9 cellular contexts compared by ENCODE assay signal in genomic region chr10:64115913-64116643, GRCh38.
DNase-seq lines count a peak whose midpoint lies in the region; ATAC-seq and TF ChIP-seq lines count a peak whose summit lies in the region.
"Had no signal": no experiment of that assay in that cellular context is flagged by ENCODE, and none has a peak within 500 bp of the region (broad histone marks: within the 10 kb centered on the region; RNA-seq: fewer than 3 reads in every experiment).

No MANE protein-coding gene starts in this region.

- 58 to 61% methylated on average over 4 of the region's 4 CpGs for WGBS in tibial nerve, 2 donors

- H3K4me1 ChIP-seq in fibroblast of lung (ENCODE audit: control insufficient read depth, extremely low read depth, insufficient read depth, low read length), result no peaks in the 10 kb centered on the region
- H3K4me1 ChIP-seq in tibial nerve, result no peaks in the 10 kb centered on the region
- H3K4me1 ChIP-seq: ascending aorta had no signal

- peak; percentile 11 for DNase-seq in activated CD4-positive, alpha-beta T cell treated with anti-CD3 and anti-CD28 coated beads for 36 hours
- DNase-seq in activated CD4-positive, alpha-beta T cell treated with anti-CD3 and anti-CD28 coated beads, Interleukin-2, amount 50 U/mL, for 1 hour, result no peak
- DNase-seq in NCI-H748 (lab: John Stamatoyannopoulos, UW; ENCODE audit: unreplicated experiment), result peak; percentile 51
- DNase-seq in fibroblast of lung (ENCODE audit: low read depth in 2 of 2), result peak in 1 of 2 donors; percentile 15
- no peak for DNase-seq in stimulated activated naive B cell treated with anti-CD40 and anti-IgM and Interleukin-4, amounts not matched to agents 10 μg/mL and 1 μg/mL and 100 μg/mL, for 72 hours
- no peak for DNase-seq in NCI-H1436 (lab: John Stamatoyannopoulos, UW)
- no peak for DNase-seq in tibial nerve (ENCODE audit: low spot score in 2 of 2)

- peaks cover 3% of the 10 kb centered on the region for H3K27me3 Mint-ChIP-seq in activated CD4-positive, alpha-beta T cell treated with anti-CD3 and anti-CD28 coated beads for 36 hours
- H3K27me3 Mint-ChIP-seq in stimulated activated naive B cell treated with anti-CD40 and anti-IgM and Interleukin-4, amounts not matched to agents 10 μg/mL and 1 μg/mL and 100 μg/mL, for 72 hours, result peaks cover 4 to 5% of the 10 kb centered on the region in 2 donors

- no peaks in the 10 kb centered on the region for H4K20me1 ChIP-seq in fibroblast of lung (ENCODE audit: control insufficient read depth, extremely low read depth, insufficient read depth, low read length)

- no peak overlapping the region for H3K27ac ChIP-seq in fibroblast of lung (ENCODE audit: insufficient read depth, low read length)
- no peak overlapping the region for H3K27ac ChIP-seq in tibial nerve
- H3K27ac ChIP-seq: ascending aorta had no signal

- TF ChIP-seq EP300 in tibial nerve (IDR thresholded peaks at IDR 0.05), result no peak

- CTCF ChIA-PET in activated CD4-positive, alpha-beta T cell treated with anti-CD3 and anti-CD28 coated beads for 36 hours (lab: Charles Lee), result interaction anchor here (0.5 to 1.4 kb wide), 2 partner anchors 12 to 31 kb away, joined by 3 read pairs; no protein-coding TSS in a partner anchor

- TF ChIP-seq CTCF in fibroblast of lung (conservative IDR thresholded peaks at IDR 0.05 in 1 of 2, IDR thresholded peaks at IDR 0.05 in 1 of 2; ENCODE audit: low read depth in 1 of 2, low read length in 2 of 2) (peak; percentile 18 to 54), tibial nerve (IDR thresholded peaks at IDR 0.05) (peak in 2 of 5 experiments; percentile 17 to 31)

- H3K27me3 ChIP-seq in fibroblast of lung (ENCODE audit: control insufficient read depth, insufficient read depth, low read length), result no peaks in the 10 kb centered on the region
- H3K27me3 ChIP-seq in tibial nerve, result no peaks in the 10 kb centered on the region
- H3K27me3 ChIP-seq: ascending aorta had no signal

- no peaks in the 10 kb centered on the region for H3K9me3 Mint-ChIP-seq in activated CD4-positive, alpha-beta T cell treated with anti-CD3 and anti-CD28 coated beads for 36 hours (ENCODE audit: low read depth)
- H3K9me3 Mint-ChIP-seq in stimulated activated naive B cell treated with anti-CD40 and anti-IgM and Interleukin-4, amounts not matched to agents 10 μg/mL and 1 μg/mL and 100 μg/mL, for 72 hours, result no peaks in the 10 kb centered on the region

- TF ChIP-seq POLR2A in tibial nerve (IDR thresholded peaks at IDR 0.05), result no peak

- H3K9ac ChIP-seq in fibroblast of lung (ENCODE audit: insufficient read depth, low read length), result no peak overlapping the region

- H3K36me3 Mint-ChIP-seq in activated CD4-positive, alpha-beta T cell treated with anti-CD3 and anti-CD28 coated beads for 36 hours (ENCODE audit: low read depth), result no peaks in the 10 kb centered on the region
- H3K36me3 Mint-ChIP-seq in stimulated activated naive B cell treated with anti-CD40 and anti-IgM and Interleukin-4, amounts not matched to agents 10 μg/mL and 1 μg/mL and 100 μg/mL, for 72 hours, result no peaks in the 10 kb centered on the region

- H3K4me3 ChIP-seq in fibroblast of lung (replicated peaks in 1 of 4; ENCODE audit: control extremely low read depth in 1 of 4, insufficient read depth in 1 of 4, low read depth in 3 of 4, low read length in 4 of 4) (no peak overlapping the region), tibial nerve (no peak overlapping the region)
- H3K4me3 ChIP-seq: ascending aorta had no signal

- no peak overlapping the region for H3K4me3 Mint-ChIP-seq in activated CD4-positive, alpha-beta T cell treated with anti-CD3 and anti-CD28 coated beads for 36 hours
- H3K4me3 Mint-ChIP-seq in stimulated activated naive B cell treated with anti-CD40 and anti-IgM and Interleukin-4, amounts not matched to agents 10 μg/mL and 1 μg/mL and 100 μg/mL, for 72 hours, result no peak overlapping the region

- no peaks in the 10 kb centered on the region for H3K9me3 ChIP-seq in fibroblast of lung (ENCODE audit: control insufficient read depth, insufficient read depth, low read depth, low read length)
- H3K9me3 ChIP-seq in tibial nerve, result no peaks in the 10 kb centered on the region
- H3K9me3 ChIP-seq: ascending aorta had no signal

- intact Hi-C loops in activated CD4-positive, alpha-beta T cell treated with anti-CD3 and anti-CD28 coated beads for 36 hours (cut with DNase I, micrococcal nuclease), result loop anchor here in 1 of 2 experiments (1.0 kb wide), 1 partner anchor 75 kb away; no protein-coding TSS in a partner anchor

- no peak overlapping the region for H3K27ac Mint-ChIP-seq in activated CD4-positive, alpha-beta T cell treated with anti-CD3 and anti-CD28 coated beads for 36 hours
- no peak overlapping the region for H3K27ac Mint-ChIP-seq in stimulated activated naive B cell treated with anti-CD40 and anti-IgM and Interleukin-4, amounts not matched to agents 10 μg/mL and 1 μg/mL and 100 μg/mL, for 72 hours

- H3K79me2 ChIP-seq in fibroblast of lung (ENCODE audit: control insufficient read depth, insufficient read depth, low read length), result no peaks in the 10 kb centered on the region

- H3K4me2 ChIP-seq in fibroblast of lung (ENCODE audit: extremely low read depth, insufficient read depth, low read length), result no peak overlapping the region

- no peak overlapping the region for H2AFZ ChIP-seq in fibroblast of lung (ENCODE audit: low read length)

- POLR2A ChIA-PET in activated CD4-positive, alpha-beta T cell treated with anti-CD3 and anti-CD28 coated beads for 36 hours (lab: Charles Lee), result no interaction called here

- peaks cover 5% of the 10 kb centered on the region for H3K4me1 Mint-ChIP-seq in activated CD4-positive, alpha-beta T cell treated with anti-CD3 and anti-CD28 coated beads for 36 hours
- H3K4me1 Mint-ChIP-seq in stimulated activated naive B cell treated with anti-CD40 and anti-IgM and Interleukin-4, amounts not matched to agents 10 μg/mL and 1 μg/mL and 100 μg/mL, for 72 hours, result peaks cover 0 to 17% of the 10 kb centered on the region in 2 donors

- H3K36me3 ChIP-seq in fibroblast of lung (ENCODE audit: control insufficient read depth, insufficient read depth, low read length) (no peaks in the 10 kb centered on the region), tibial nerve (no peaks in the 10 kb centered on the region)
- H3K36me3 ChIP-seq: ascending aorta had no signal

- ATAC-seq in activated CD4-positive, alpha-beta T cell treated with anti-CD3 and anti-CD28 coated beads for 36 hours, result no peak
- peak; percentile 41 to 48 for ATAC-seq in stimulated activated naive B cell treated with anti-CD40 and anti-IgM and Interleukin-4, amounts not matched to agents 10 μg/mL and 1 μg/mL and 100 μg/mL, for 72 hours (replicated peaks)
- ATAC-seq in GM18858 (IDR thresholded peaks at IDR 0.05; ENCODE audit: unreplicated experiment), result no peak

Comparison
In these comparisons a context has a peak if more than half of its experiments do, and no peak if none do; other contexts are left out.
1. DNase-seq: peak in activated CD4-positive, alpha-beta T cell treated with anti-CD3 and anti-CD28 coated beads for 36 hours (single experiment) and NCI-H748 (single experiment); none in activated CD4-positive, alpha-beta T cell treated with anti-CD3 and anti-CD28 coated beads, Interleukin-2, amount 50 U/mL, for 1 hour (single experiment), stimulated activated naive B cell treated with anti-CD40 and anti-IgM and Interleukin-4, amounts not matched to agents 10 μg/mL and 1 μg/mL and 100 μg/mL, for 72 hours (single experiment), NCI-H1436 (single experiment) and tibial nerve (0 of 2).
2. ATAC-seq: peak in stimulated activated naive B cell treated with anti-CD40 and anti-IgM and Interleukin-4, amounts not matched to agents 10 μg/mL and 1 μg/mL and 100 μg/mL, for 72 hours (2 of 2); none in activated CD4-positive, alpha-beta T cell treated with anti-CD3 and anti-CD28 coated beads for 36 hours (single experiment) and GM18858 (single experiment).